17 cellular contexts compared by ENCODE assay signal in the genomic region with DNA sequence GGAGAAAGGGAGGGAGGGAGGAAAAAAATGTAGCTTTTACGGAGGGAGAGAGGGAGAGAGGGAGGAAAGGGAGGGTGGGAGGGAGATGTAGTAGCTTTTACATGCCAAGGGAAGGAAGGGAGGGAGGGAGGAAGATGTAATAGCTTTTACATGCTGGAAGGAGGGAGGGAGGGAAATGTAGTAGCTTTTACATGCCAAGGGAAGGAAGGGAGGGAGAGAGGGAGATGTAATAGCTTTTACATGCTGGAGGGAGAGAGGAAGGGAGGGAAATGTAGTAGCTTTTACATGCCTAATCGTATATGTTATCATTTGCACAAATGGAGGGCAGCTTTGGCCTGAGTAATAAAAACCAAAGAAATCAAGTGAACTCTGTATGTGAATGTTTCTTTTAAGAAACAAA. TPM values are rescaled to one million over a fixed set of nuclear protein-coding genes. Genes with fewer than 3 reads are reported as not detected.
DNase-seq lines count a peak whose midpoint lies in the region; ATAC-seq, FAIRE-seq and TF ChIP-seq lines count a peak whose summit lies in the region.
"Had no signal": no experiment of that assay in that cellular context is flagged by ENCODE, and none has a peak within 500 bp of the region (broad histone marks: within the 10 kb centered on the region; RNA-seq: fewer than 3 reads in every experiment).

No MANE protein-coding gene starts in this region.

- no peak for TF ChIP-seq POLR2A in A549 (IDR thresholded peaks at IDR 0.05; ENCODE audit: low read length)

- in situ Hi-C loops in ACHN (cut with HindIII; ENCODE audit: low pct_ligation_motif_present, low pct_unique_long_range_greater_than_20kb, low sequenced_read_pairs): no loop called here

- peaks cover 30% of the 10 kb centered on the region for H3K4me1 ChIP-seq in A549

- no peak for TF ChIP-seq RAD21 in A549 (conservative IDR thresholded peaks at IDR 0.05 in 1 of 2, IDR thresholded peaks at IDR 0.05 in 1 of 2)

- H3K9me3 Mint-ChIP-seq in memory B cell: no peaks in the 10 kb centered on the region
- no peaks in the 10 kb centered on the region for H3K9me3 Mint-ChIP-seq in activated T-cell treated with anti-CD3 and anti-CD28 coated beads, Interleukin-2, amount 50 U/mL, for 24 hours
- H3K9me3 Mint-ChIP-seq: endodermal cell; IgD-negative memory B cell; naive thymus-derived CD4-positive, alpha-beta T cell had no signal

- no peak overlapping the region for H3K4me3 Mint-ChIP-seq in memory B cell
- no peak overlapping the region for H3K4me3 Mint-ChIP-seq in activated T-cell treated with anti-CD3 and anti-CD28 coated beads, Interleukin-2, amount 50 U/mL, for 24 hours
- H3K4me3 Mint-ChIP-seq: endodermal cell; IgD-negative memory B cell; naive thymus-derived CD4-positive, alpha-beta T cell had no signal

- peaks cover 10% of the 10 kb centered on the region for H3K36me3 Mint-ChIP-seq in memory B cell
- H3K36me3 Mint-ChIP-seq in activated T-cell treated with anti-CD3 and anti-CD28 coated beads, Interleukin-2, amount 50 U/mL, for 24 hours (ENCODE audit: low read depth): peaks cover 3% of the 10 kb centered on the region

- CTCF ChIA-PET in A549 (lab: Yijun Ruan, JAX): no interaction called here

- ATAC-seq in A549: no peak
- no peak for ATAC-seq in memory B cell (ENCODE audit: low read depth)
- ATAC-seq: left lobe of liver; naive thymus-derived CD4-positive, alpha-beta T cell had no signal

- no peak for TF ChIP-seq CTCF in A549 (IDR thresholded peaks at IDR 0.05)
- TF ChIP-seq CTCF in fibroblast of mammary gland (conservative IDR thresholded peaks at IDR 0.05; ENCODE audit: control insufficient read depth, insufficient read depth, low read depth, low read length): no peak

- H3K4me3 ChIP-seq in A549: no peak overlapping the region
- H3K4me3 ChIP-seq in fibroblast of mammary gland (ENCODE audit: control insufficient read depth, low read depth, low read length): no peak overlapping the region
- H3K4me3 ChIP-seq: upper lobe of left lung had no signal

- no peak overlapping the region for H3K27ac ChIP-seq in A549
- H3K27ac ChIP-seq: upper lobe of left lung had no signal

- no peak for TF ChIP-seq EP300 in A549 (IDR thresholded peaks at IDR 0.05)

- no peak for FAIRE-seq in A549 (lab: Jason Lieb, UNC)
- FAIRE-seq: H1 had no signal

- no peak for DNase-seq in A549 (ENCODE audit: low read depth in 1 of 2, low spot score in 1 of 2)
- DNase-seq in RPMI7951 (ENCODE audit: low read depth): peak; percentile 29
- DNase-seq in fibroblast of mammary gland (ENCODE audit: low read depth): peak; percentile 59
- DNase-seq in memory B cell (ENCODE audit: low spot score in 2 of 2): no peak
- no peak for DNase-seq in T-helper 9 cell
- DNase-seq in ACHN: no peak
- no peak for DNase-seq in activated T-cell treated with anti-CD3 and anti-CD28 coated beads, Interleukin-2, amount 50 U/mL, for 24 hours
- DNase-seq in NCI-H2081 treated with DMSO at 0.1 percent for 48 hours (lab: John Stamatoyannopoulos, UW): no peak
- DNase-seq: activated naive CD4-positive, alpha-beta T cell; endodermal cell; naive thymus-derived CD4-positive, alpha-beta T cell; NCI-H1092 treated with DMSO at 0.1 percent for 48 hours; stimulated activated CD4-positive, alpha-beta T cell treated with anti-CD3 and anti-CD28 coated beads, Interleukin-2, amount 100 ng/mL, for 48 hours; upper lobe of left lung had no signal

- H3K9me3 ChIP-seq in A549: no peaks in the 10 kb centered on the region
- H3K9me3 ChIP-seq: upper lobe of left lung had no signal

- WGBS in A549 (ENCODE audit: missing lambda C conversion rate): 55% methylated on average over 2 of the region's 2 CpGs

- POLR2A ChIA-PET in A549 (lab: Yijun Ruan, JAX): no interaction called here

- peak overlapping the region; percentile 49 for H3K27ac Mint-ChIP-seq in memory B cell
- no peak overlapping the region for H3K27ac Mint-ChIP-seq in activated T-cell treated with anti-CD3 and anti-CD28 coated beads, Interleukin-2, amount 50 U/mL, for 24 hours
- H3K27ac Mint-ChIP-seq: endodermal cell had no signal

- H3K27me3 Mint-ChIP-seq in memory B cell: no peaks in the 10 kb centered on the region
- no peaks in the 10 kb centered on the region for H3K27me3 Mint-ChIP-seq in activated T-cell treated with anti-CD3 and anti-CD28 coated beads, Interleukin-2, amount 50 U/mL, for 24 hours
- H3K27me3 Mint-ChIP-seq: IgD-negative memory B cell; naive thymus-derived CD4-positive, alpha-beta T cell had no signal

- 0 out of 3 replicates have a peak overlapping the region, but pooled peaks have one; percentile 7 for H3K4me2 ChIP-seq in A549

- peaks cover 18% of the 10 kb centered on the region for H3K4me1 Mint-ChIP-seq in memory B cell
- H3K4me1 Mint-ChIP-seq in activated T-cell treated with anti-CD3 and anti-CD28 coated beads, Interleukin-2, amount 50 U/mL, for 24 hours (ENCODE audit: low read depth): peaks cover 29% of the 10 kb centered on the region

TF ChIP-seq in A549, 52 proteins besides CTCF, POLR2A, EP300 and RAD21:
- TF ChIP-seq CEBPB (IDR thresholded peaks at IDR 0.05) (no peak), RFX5 (IDR thresholded peaks at IDR 0.05) (no peak), ZFP36 (IDR thresholded peaks at IDR 0.05; ENCODE audit: borderline replicate concordance, partially characterized antibody) (no peak), JUN (IDR thresholded peaks at IDR 0.05) (no peak), CBX8 (IDR thresholded peaks at IDR 0.05) (no peak), ZNF302 (CRISPR knock-in tag; IDR thresholded peaks at IDR 0.05) (no peak), MAZ (IDR thresholded peaks at IDR 0.05; ENCODE audit: borderline replicate concordance, low read depth, low read length) (no peak), HDAC2 (IDR thresholded peaks at IDR 0.05) (no peak), SREBF2 (IDR thresholded peaks at IDR 0.05) (no peak), GATA3 (IDR thresholded peaks at IDR 0.05; ENCODE audit: borderline replicate concordance) (no peak), RARB (CRISPR knock-in tag; IDR thresholded peaks at IDR 0.05) (no peak)
- TF ChIP-seq, protein P1, sequence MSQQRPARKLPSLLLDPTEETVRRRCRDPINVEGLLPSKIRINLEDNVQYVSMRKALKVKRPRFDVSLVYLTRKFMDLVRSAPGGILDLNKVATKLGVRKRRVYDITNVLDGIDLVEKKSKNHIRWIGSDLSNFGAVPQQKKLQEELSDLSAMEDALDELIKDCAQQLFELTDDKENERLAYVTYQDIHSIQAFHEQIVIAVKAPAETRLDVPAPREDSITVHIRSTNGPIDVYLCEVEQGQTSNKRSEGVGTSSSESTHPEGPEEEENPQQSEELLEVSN (IDR thresholded peaks at IDR 0.05; ENCODE audit: borderline replicate concordance, low read depth): no peak
- TF ChIP-seq, protein P2, sequence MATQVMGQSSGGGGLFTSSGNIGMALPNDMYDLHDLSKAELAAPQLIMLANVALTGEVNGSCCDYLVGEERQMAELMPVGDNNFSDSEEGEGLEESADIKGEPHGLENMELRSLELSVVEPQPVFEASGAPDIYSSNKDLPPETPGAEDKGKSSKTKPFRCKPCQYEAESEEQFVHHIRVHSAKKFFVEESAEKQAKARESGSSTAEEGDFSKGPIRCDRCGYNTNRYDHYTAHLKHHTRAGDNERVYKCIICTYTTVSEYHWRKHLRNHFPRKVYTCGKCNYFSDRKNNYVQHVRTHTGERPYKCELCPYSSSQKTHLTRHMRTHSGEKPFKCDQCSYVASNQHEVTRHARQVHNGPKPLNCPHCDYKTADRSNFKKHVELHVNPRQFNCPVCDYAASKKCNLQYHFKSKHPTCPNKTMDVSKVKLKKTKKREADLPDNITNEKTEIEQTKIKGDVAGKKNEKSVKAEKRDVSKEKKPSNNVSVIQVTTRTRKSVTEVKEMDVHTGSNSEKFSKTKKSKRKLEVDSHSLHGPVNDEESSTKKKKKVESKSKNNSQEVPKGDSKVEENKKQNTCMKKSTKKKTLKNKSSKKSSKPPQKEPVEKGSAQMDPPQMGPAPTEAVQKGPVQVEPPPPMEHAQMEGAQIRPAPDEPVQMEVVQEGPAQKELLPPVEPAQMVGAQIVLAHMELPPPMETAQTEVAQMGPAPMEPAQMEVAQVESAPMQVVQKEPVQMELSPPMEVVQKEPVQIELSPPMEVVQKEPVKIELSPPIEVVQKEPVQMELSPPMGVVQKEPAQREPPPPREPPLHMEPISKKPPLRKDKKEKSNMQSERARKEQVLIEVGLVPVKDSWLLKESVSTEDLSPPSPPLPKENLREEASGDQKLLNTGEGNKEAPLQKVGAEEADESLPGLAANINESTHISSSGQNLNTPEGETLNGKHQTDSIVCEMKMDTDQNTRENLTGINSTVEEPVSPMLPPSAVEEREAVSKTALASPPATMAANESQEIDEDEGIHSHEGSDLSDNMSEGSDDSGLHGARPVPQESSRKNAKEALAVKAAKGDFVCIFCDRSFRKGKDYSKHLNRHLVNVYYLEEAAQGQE (IDR thresholded peaks at IDR 0.05): no peak
- TF ChIP-seq, protein P3, sequence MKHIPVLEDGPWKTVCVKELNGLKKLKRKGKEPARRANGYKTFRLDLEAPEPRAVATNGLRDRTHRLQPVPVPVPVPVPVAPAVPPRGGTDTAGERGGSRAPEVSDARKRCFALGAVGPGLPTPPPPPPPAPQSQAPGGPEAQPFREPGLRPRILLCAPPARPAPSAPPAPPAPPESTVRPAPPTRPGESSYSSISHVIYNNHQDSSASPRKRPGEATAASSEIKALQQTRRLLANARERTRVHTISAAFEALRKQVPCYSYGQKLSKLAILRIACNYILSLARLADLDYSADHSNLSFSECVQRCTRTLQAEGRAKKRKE (CRISPR knock-in tag; IDR thresholded peaks at IDR 0.05; ENCODE audit: low read depth): no peak

RNA-seq across cellular contexts. Expression of a gene that starts 35.6 kb away (rescaled TPM):
- polyA plus RNA-seq in A549 (2011; rRNA removed) (7.4 and 7.9 TPM in 2 replicates), A549 (2017; fragmentation: RNase III; extraction: RNeasy Plus Mini Kit Qiagen cat#74134 plus additional on column Dnase treatment) (4.9 to 5.3 TPM (median 5.2 TPM) in 3 replicates)
- 1.9 and 2.2 TPM in 2 replicates for polyA plus RNA-seq in A549 (2012; cell fraction: cytosol; rRNA removed)
- polyA plus RNA-seq in A549 (2012; cell fraction: nucleus; rRNA removed): 1.3 and 2.0 TPM in 2 replicates
- polyA minus RNA-seq in A549 (2011; rRNA and poly(A)+ RNA removed): 5.0 and 5.1 TPM in 2 replicates
- 40.5 and 47.8 TPM in 2 replicates for total RNA-seq in RPMI7951 (2014; rRNA removed; shearing (Covaris generic))

Comparison
In these comparisons a context has a peak if more than half of its experiments do, and no peak if none do; other contexts are left out.
1. DNase-seq: peak in RPMI7951 (single experiment) and fibroblast of mammary gland (single experiment); none in A549 (0 of 2), memory B cell (0 of 2), T-helper 9 cell (single experiment), ACHN (single experiment), activated T-cell treated with anti-CD3 and anti-CD28 coated beads, Interleukin-2, amount 50 U/mL, for 24 hours (single experiment) and NCI-H2081 treated with DMSO at 0.1 percent for 48 hours (single experiment).